In the genomic region with DNA sequence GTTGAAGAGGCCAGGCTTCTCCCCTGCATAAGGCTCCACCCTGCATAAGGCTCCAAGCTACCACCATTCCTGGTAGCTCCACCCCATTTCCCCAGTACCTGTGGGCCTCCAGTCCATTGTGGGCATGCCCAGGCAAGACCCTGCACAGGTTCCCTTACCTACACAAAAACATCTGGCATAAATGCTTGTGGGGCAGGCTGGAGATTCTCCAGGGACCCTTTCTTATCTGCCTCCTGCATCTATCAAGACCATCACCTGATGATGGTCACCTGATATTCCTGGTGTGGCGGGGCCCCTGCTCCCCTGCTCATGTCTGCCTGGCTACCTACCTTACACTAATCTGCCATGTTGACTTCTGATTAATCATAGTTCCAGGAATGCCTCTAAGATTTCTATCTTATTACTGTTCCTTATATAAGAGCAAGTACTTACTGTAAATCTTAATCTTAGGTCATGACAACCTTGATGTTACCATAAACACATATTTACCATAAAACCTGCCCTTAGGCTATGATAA, we compare ENCODE assay signal across 13 cellular contexts. TPM values are rescaled to one million over a fixed set of nuclear protein-coding genes. Genes with fewer than 3 reads are reported as not detected.
DNase-seq lines count a peak whose midpoint lies in the region; ATAC-seq and TF ChIP-seq lines count a peak whose summit lies in the region.
"Had no signal": no experiment of that assay in that cellular context is flagged by ENCODE, and none has a peak within 500 bp of the region (broad histone marks: within the 10 kb centered on the region; RNA-seq: fewer than 3 reads in every experiment).

No MANE protein-coding gene starts in this region.

- peaks cover 83% of the 10 kb centered on the region for H3K36me3 Mint-ChIP-seq in activated CD4-positive, alpha-beta T cell treated with anti-CD3 and anti-CD28 coated beads, Interleukin-2, amount 10 ng/mL, durations not matched to agents 24 days and 14 days (ENCODE audit: low read depth)
- H3K36me3 Mint-ChIP-seq in stimulated activated effector memory CD8-positive, alpha-beta T cell treated with anti-CD3 and anti-CD28 coated beads, Interleukin-12 subunit alpha, Interleukin-12 subunit beta, amount 100 ng/mL, for 72 hours = peaks cover 65% of the 10 kb centered on the region

- peak overlapping the region; percentile 91 for H2AFZ ChIP-seq in mammary epithelial cell (ENCODE audit: low read depth, low read length)

- H4K20me1 ChIP-seq in mammary epithelial cell (ENCODE audit: insufficient read depth, low read length) = no peaks in the 10 kb centered on the region

- DNase-seq in activated CD4-positive, alpha-beta T cell treated with anti-CD3 and anti-CD28 coated beads, Interleukin-2, amount 10 ng/mL, durations not matched to agents 24 days and 14 days = no peak
- DNase-seq in activated CD4-positive, alpha-beta T cell treated with anti-CD3 and anti-CD28 coated beads, Interleukin-2, amount 50 U/mL, for 1 hour = no peak
- DNase-seq in NCI-H69 (lab: John Stamatoyannopoulos, UW) (peak; percentile 83), mammary epithelial cell (peak; percentile 79), C1 segment of cervical spinal cord (lab: John Stamatoyannopoulos, UW) (no peak), DMS 273 (lab: John Stamatoyannopoulos, UW; ENCODE audit: unreplicated experiment) (no peak), mucosa of descending colon (no peak)
- DNase-seq in stimulated activated effector memory CD8-positive, alpha-beta T cell treated with anti-CD3 and anti-CD28 coated beads, Interleukin-12 subunit alpha, Interleukin-12 subunit beta, amount 100 ng/mL, for 72 hours (ENCODE audit: low spot score in 2 of 2) = no peak
- DNase-seq: islet precursor cell, NCI-H774, nephron progenitor cell had no signal

- no peak overlapping the region for H3K4me2 ChIP-seq in mammary epithelial cell (ENCODE audit: insufficient read depth, low read depth, low read length)
- H3K4me2 ChIP-seq: KMS-11 had no signal

- peaks cover 59% of the 10 kb centered on the region for H3K4me1 Mint-ChIP-seq in activated CD4-positive, alpha-beta T cell treated with anti-CD3 and anti-CD28 coated beads, Interleukin-2, amount 10 ng/mL, durations not matched to agents 24 days and 14 days
- H3K4me1 Mint-ChIP-seq in stimulated activated effector memory CD8-positive, alpha-beta T cell treated with anti-CD3 and anti-CD28 coated beads, Interleukin-12 subunit alpha, Interleukin-12 subunit beta, amount 100 ng/mL, for 72 hours = peaks cover 78% of the 10 kb centered on the region

- peaks cover 16% of the 10 kb centered on the region for H3K4me1 ChIP-seq in mammary epithelial cell (ENCODE audit: insufficient read depth, low read length)
- H3K4me1 ChIP-seq in mucosa of descending colon (ENCODE audit: low read depth) = no peaks in the 10 kb centered on the region
- H3K4me1 ChIP-seq: breast epithelium had no signal

- CTCF ChIA-PET in mammary epithelial cell (lab: Charles Lee; ENCODE audit: low non-redundant PET) = no interaction called here

- H3K27ac ChIP-seq in mammary epithelial cell (ENCODE audit: insufficient read depth, low read depth, low read length) = peak overlapping the region; percentile 86

- peak overlapping the region; percentile 48 for H3K27ac Mint-ChIP-seq in activated CD4-positive, alpha-beta T cell treated with anti-CD3 and anti-CD28 coated beads, Interleukin-2, amount 10 ng/mL, durations not matched to agents 24 days and 14 days
- peak overlapping the region; percentile 66 for H3K27ac Mint-ChIP-seq in stimulated activated effector memory CD8-positive, alpha-beta T cell treated with anti-CD3 and anti-CD28 coated beads, Interleukin-12 subunit alpha, Interleukin-12 subunit beta, amount 100 ng/mL, for 72 hours
- H3K27ac Mint-ChIP-seq: nephron progenitor cell had no signal

- intact Hi-C loops in activated CD4-positive, alpha-beta T cell treated with anti-CD3 and anti-CD28 coated beads, Interleukin-2, amount 10 ng/mL, durations not matched to agents 24 days and 14 days (cut with micrococcal nuclease) = no loop called here
- intact Hi-C loops in mammary epithelial cell (cut with micrococcal nuclease) (no loop called here), mucosa of descending colon (cut with DNase I, micrococcal nuclease) (no loop called here)

- H3K36me3 ChIP-seq in mammary epithelial cell (ENCODE audit: insufficient read depth, low read length) (no peaks in the 10 kb centered on the region), mucosa of descending colon (ENCODE audit: low read depth) (no peaks in the 10 kb centered on the region)
- H3K36me3 ChIP-seq: breast epithelium had no signal

- H3K9ac ChIP-seq in mammary epithelial cell (ENCODE audit: insufficient read depth, low read length) = peak overlapping the region; percentile 20
- H3K9ac ChIP-seq: KMS-11 had no signal

- in situ Hi-C loops in mammary epithelial cell (cut with MboI; ENCODE audit: low sequenced_read_pairs in 2 of 2) = no loop called here

- H3K4me3 ChIP-seq in mammary epithelial cell (replicated peaks in 1 of 3; ENCODE audit: insufficient read depth in 1 of 3, low read depth in 2 of 3, low read length in 3 of 3) (no peak overlapping the region), mucosa of descending colon (no peak overlapping the region)
- H3K4me3 ChIP-seq: breast epithelium had no signal

- peak overlapping the region; percentile 1 for H3K4me3 Mint-ChIP-seq in activated CD4-positive, alpha-beta T cell treated with anti-CD3 and anti-CD28 coated beads, Interleukin-2, amount 10 ng/mL, durations not matched to agents 24 days and 14 days
- H3K4me3 Mint-ChIP-seq in stimulated activated effector memory CD8-positive, alpha-beta T cell treated with anti-CD3 and anti-CD28 coated beads, Interleukin-12 subunit alpha, Interleukin-12 subunit beta, amount 100 ng/mL, for 72 hours = no peak overlapping the region
- H3K4me3 Mint-ChIP-seq: nephron progenitor cell had no signal

- peaks cover 16% of the 10 kb centered on the region for H3K9me3 Mint-ChIP-seq in activated CD4-positive, alpha-beta T cell treated with anti-CD3 and anti-CD28 coated beads, Interleukin-2, amount 10 ng/mL, durations not matched to agents 24 days and 14 days
- H3K9me3 Mint-ChIP-seq in stimulated activated effector memory CD8-positive, alpha-beta T cell treated with anti-CD3 and anti-CD28 coated beads, Interleukin-12 subunit alpha, Interleukin-12 subunit beta, amount 100 ng/mL, for 72 hours = peaks cover 3% of the 10 kb centered on the region

- H3K27me3 Mint-ChIP-seq in activated CD4-positive, alpha-beta T cell treated with anti-CD3 and anti-CD28 coated beads, Interleukin-2, amount 10 ng/mL, durations not matched to agents 24 days and 14 days = no peaks in the 10 kb centered on the region

- dilution Hi-C loops in mammary epithelial cell (cut with HindIII; ENCODE audit: low sequenced_read_pairs) = no loop called here

- peak; percentile 80 for ATAC-seq in stimulated activated effector memory CD8-positive, alpha-beta T cell treated with anti-CD3 and anti-CD28 coated beads, Interleukin-12 subunit alpha, Interleukin-12 subunit beta, amount 100 ng/mL, for 72 hours
- ATAC-seq in mucosa of descending colon = no peak

- H3K9me3 ChIP-seq in mammary epithelial cell (replicated peaks; ENCODE audit: insufficient read depth, low read length) (peaks cover 16% of the 10 kb centered on the region), mucosa of descending colon (peaks cover 20% of the 10 kb centered on the region)

- TSS peak; percentile 22 for BruUV-seq in mammary epithelial cell (replicated peaks; lab: Mats Ljungman, UMichigan)

- H3K27me3 ChIP-seq in mammary epithelial cell (ENCODE audit: insufficient read depth, low read length) = no peaks in the 10 kb centered on the region
- H3K27me3 ChIP-seq: breast epithelium had no signal

- TF ChIP-seq CTCF in mammary epithelial cell (conservative IDR thresholded peaks at IDR 0.05 in 1 of 2, IDR thresholded peaks at IDR 0.05 in 1 of 2; ENCODE audit: extremely low read depth in 1 of 2, insufficient read depth in 1 of 2, low read depth in 1 of 2, low read length in 2 of 2) (no peak), mucosa of descending colon (IDR thresholded peaks at IDR 0.05) (no peak)

- H3K79me2 ChIP-seq in mammary epithelial cell (ENCODE audit: insufficient read depth, low read length) = no peaks in the 10 kb centered on the region

- 70% methylated on average over 1 of the region's 1 CpG for WGBS in mammary epithelial cell (ENCODE audit: low coverage, missing lambda C conversion rate)

RNA-seq across cellular contexts. Expression of gene FGD3, which starts 41.0 kb away (rescaled TPM):
- total RNA-seq in activated CD4-positive, alpha-beta T cell treated with anti-CD3 and anti-CD28 coated beads, Interleukin-2, amount 10 ng/mL, durations not matched to agents 24 days and 14 days = 39.5 and 39.7 TPM in 2 replicates
- total RNA-seq in mammary epithelial cell (under 1 TPM; 0.59 to 0.67 TPM), mucosa of descending colon (1 to 10 TPM; 3.3 to 5.4 (median 5.3) TPM)
- 0.14 TPM for polyA plus RNA-seq in mammary epithelial cell
- polyA minus RNA-seq in mammary epithelial cell = not detected

Comparison
In these comparisons a context has a peak if more than half of its experiments do, and no peak if none do; other contexts are left out.
1. DNase-seq: peak in NCI-H69 (single experiment) and mammary epithelial cell (single experiment); none in activated CD4-positive, alpha-beta T cell treated with anti-CD3 and anti-CD28 coated beads, Interleukin-2, amount 10 ng/mL, durations not matched to agents 24 days and 14 days (single experiment), activated CD4-positive, alpha-beta T cell treated with anti-CD3 and anti-CD28 coated beads, Interleukin-2, amount 50 U/mL, for 1 hour (single experiment), stimulated activated effector memory CD8-positive, alpha-beta T cell treated with anti-CD3 and anti-CD28 coated beads, Interleukin-12 subunit alpha, Interleukin-12 subunit beta, amount 100 ng/mL, for 72 hours (0 of 2), C1 segment of cervical spinal cord (0 of 14), DMS 273 (single experiment) and mucosa of descending colon (0 of 3).